In the genomic region with DNA sequence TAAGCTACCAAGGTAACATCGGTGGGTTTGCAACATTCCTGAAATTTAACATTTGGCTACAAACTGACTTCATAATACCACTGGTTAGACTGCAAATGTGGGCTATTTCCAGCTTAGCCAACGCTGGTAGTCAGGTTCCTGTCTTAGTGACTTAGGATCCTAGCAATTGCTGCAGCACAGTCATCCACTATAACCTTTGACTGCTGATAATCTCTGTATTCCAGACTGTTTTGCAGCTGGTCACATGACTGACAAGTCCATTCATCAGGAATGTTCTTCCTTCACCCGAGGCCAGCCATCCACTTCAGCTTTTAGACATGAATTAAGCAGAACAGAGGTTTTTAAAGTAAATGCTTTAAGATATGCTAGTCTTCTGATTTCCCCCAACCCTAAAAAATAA, we compare ENCODE assay signal across 1 cellular context.
A peak's percentile ranks its signal among the peaks of the same experiment; 100 is the strongest.
TF ChIP-seq lines count a peak whose summit lies in the region.

No MANE protein-coding gene starts in this region.

TF ChIP-seq in SK-N-SH, 30 proteins besides CTCF, POLR2A, EP300 and RAD21 (continued from another document):
- TF ChIP-seq ZBTB33 (IDR thresholded peaks at IDR 0.05; ENCODE audit: borderline replicate concordance, low read depth) (no peak), REST (IDR thresholded peaks at IDR 0.05; ENCODE audit: low read depth, low read length) (no peak), ELF1 (IDR thresholded peaks at IDR 0.05) (no peak)
- TF ChIP-seq, protein P1, sequence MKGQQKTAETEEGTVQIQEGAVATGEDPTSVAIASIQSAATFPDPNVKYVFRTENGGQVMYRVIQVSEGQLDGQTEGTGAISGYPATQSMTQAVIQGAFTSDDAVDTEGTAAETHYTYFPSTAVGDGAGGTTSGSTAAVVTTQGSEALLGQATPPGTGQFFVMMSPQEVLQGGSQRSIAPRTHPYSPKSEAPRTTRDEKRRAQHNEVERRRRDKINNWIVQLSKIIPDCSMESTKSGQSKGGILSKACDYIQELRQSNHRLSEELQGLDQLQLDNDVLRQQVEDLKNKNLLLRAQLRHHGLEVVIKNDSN (IDR thresholded peaks at IDR 0.05; ENCODE audit: borderline replicate concordance, low read depth) = peak; percentile 42; the same call in 1 of the 2 replicates
